24 cellular contexts compared by ENCODE assay signal in genomic region chr1:167274061-167274460, GRCh38.
"Had no signal": no experiment of that assay in that cellular context is flagged by ENCODE, and none has a peak within 500 bp of the region (broad histone marks: within the 10 kb centered on the region; RNA-seq: fewer than 3 reads in every experiment).

No MANE protein-coding gene starts in this region.

- H3K4me3 ChIP-seq: ascending aorta had no signal

- H3K9me3 Mint-ChIP-seq: activated CD4-positive, alpha-beta T cell treated with anti-CD3 and anti-CD28 coated beads, Interleukin-2, amount 10 ng/mL, durations not matched to agents 7 days and 5 days; activated naive CD4-positive, alpha-beta T cell treated with anti-CD3 and anti-CD28 coated beads, Interleukin-2, amount 50 U/mL, for 24 hours; activated naive CD8-positive, alpha-beta T cell treated with anti-CD3 and anti-CD28 coated beads, Interleukin-2, amount 10 ng/mL, durations not matched to agents 7 days and 5 days; activated T-cell treated with anti-CD3 and anti-CD28 coated beads, Interleukin-2, amount 50 U/mL, for 24 hours; activated T-helper 2 cell treated with anti-CD3 and anti-CD28 coated beads, Interferon-gamma antibody, Interleukin-2, Interleukin-4, amounts not matched to agents 10 μg/mL and 5 μg/mL and 100 μg/mL, durations not matched to agents 14 hours and 24 hours and 36 hours; T-helper 1 cell treated with Interleukin-12 subunit alpha and Interleukin-12 subunit beta and Interleukin-4 antibody, amounts not matched to agents 30 μg/mL and 1 μg/mL, for 36 hours; T-helper 2 cell treated with Interferon-gamma antibody and Interleukin-4, amounts not matched to agents 5 μg/mL and 100 μg/mL, for 36 hours; WTC11 had no signal

- H3K36me3 Mint-ChIP-seq: activated naive CD4-positive, alpha-beta T cell treated with anti-CD3 and anti-CD28 coated beads, Interleukin-2, amount 50 U/mL, for 24 hours; WTC11 had no signal

- H3K9me3 ChIP-seq: ascending aorta, SK-N-SH had no signal

- H3K36me3 ChIP-seq: ascending aorta had no signal

- H3K27me3 ChIP-seq: ascending aorta had no signal

- H3K4me3 Mint-ChIP-seq: activated CD4-positive, alpha-beta T cell treated with anti-CD3 and anti-CD28 coated beads for 36 hours; activated CD4-positive, alpha-beta T cell treated with anti-CD3 and anti-CD28 coated beads, Interleukin-2, amount 10 ng/mL, durations not matched to agents 7 days and 5 days; activated CD8-positive, alpha-beta T cell treated with anti-CD3 and anti-CD28 coated beads, Interleukin-2, amount 10 ng/mL, durations not matched to agents 7 days and 5 days; activated naive CD4-positive, alpha-beta T cell treated with anti-CD3 and anti-CD28 coated beads, Interleukin-2, amount 50 U/mL, for 24 hours; activated naive CD8-positive, alpha-beta T cell treated with anti-CD3 and anti-CD28 coated beads, Interleukin-2, amount 10 ng/mL, durations not matched to agents 7 days and 5 days; activated T-cell treated with anti-CD3 and anti-CD28 coated beads, Interleukin-2, amount 50 U/mL, for 24 hours; T-helper 1 cell treated with Interleukin-12 subunit alpha and Interleukin-12 subunit beta and Interleukin-4 antibody, amounts not matched to agents 30 μg/mL and 1 μg/mL, for 36 hours; T-helper 2 cell treated with Interferon-gamma antibody and Interleukin-4, amounts not matched to agents 5 μg/mL and 100 μg/mL, for 36 hours; WTC11 had no signal

- H3K9ac ChIP-seq: SK-N-SH had no signal

- H3K9me2 ChIP-seq: SK-N-SH had no signal

- H3K27ac Mint-ChIP-seq: activated CD4-positive, alpha-beta T cell treated with anti-CD3 and anti-CD28 coated beads for 36 hours; activated CD4-positive, alpha-beta T cell treated with anti-CD3 and anti-CD28 coated beads, Interleukin-2, amount 10 ng/mL, durations not matched to agents 7 days and 5 days; activated CD8-positive, alpha-beta T cell treated with anti-CD3 and anti-CD28 coated beads, Interleukin-2, amount 10 ng/mL, durations not matched to agents 7 days and 5 days; activated naive CD8-positive, alpha-beta T cell treated with anti-CD3 and anti-CD28 coated beads, Interleukin-2, amount 10 ng/mL, durations not matched to agents 7 days and 5 days; activated T-cell treated with anti-CD3 and anti-CD28 coated beads, Interleukin-2, amount 50 U/mL, for 24 hours; activated T-helper 2 cell treated with anti-CD3 and anti-CD28 coated beads, Interferon-gamma antibody, Interleukin-2, Interleukin-4, amounts not matched to agents 10 μg/mL and 5 μg/mL and 100 μg/mL, durations not matched to agents 14 hours and 24 hours and 36 hours; T-helper 1 cell treated with Interleukin-12 subunit alpha and Interleukin-12 subunit beta and Interleukin-4 antibody, amounts not matched to agents 30 μg/mL and 1 μg/mL, for 36 hours; T-helper 2 cell treated with Interferon-gamma antibody and Interleukin-4, amounts not matched to agents 5 μg/mL and 100 μg/mL, for 36 hours; WTC11 had no signal

- H3K27me3 Mint-ChIP-seq: activated CD4-positive, alpha-beta T cell treated with anti-CD3 and anti-CD28 coated beads for 36 hours; activated CD4-positive, alpha-beta T cell treated with anti-CD3 and anti-CD28 coated beads, Interleukin-2, amount 10 ng/mL, durations not matched to agents 7 days and 5 days; activated naive CD4-positive, alpha-beta T cell treated with anti-CD3 and anti-CD28 coated beads, Interleukin-2, amount 50 U/mL, for 24 hours; activated naive CD8-positive, alpha-beta T cell treated with anti-CD3 and anti-CD28 coated beads, Interleukin-2, amount 10 ng/mL, durations not matched to agents 7 days and 5 days; activated T-cell treated with anti-CD3 and anti-CD28 coated beads, Interleukin-2, amount 50 U/mL, for 24 hours had no signal

- H3K4me2 ChIP-seq: SK-N-SH had no signal

- DNase-seq: activated CD4-positive, alpha-beta T cell treated with anti-CD3 and anti-CD28 coated beads for 36 hours; activated CD4-positive, alpha-beta T cell treated with anti-CD3 and anti-CD28 coated beads, Interleukin-2, amount 10 ng/mL, durations not matched to agents 7 days and 5 days; activated CD4-positive, alpha-beta T cell treated with anti-CD3 and anti-CD28 coated beads, Interleukin-2, amount 50 U/mL, for 48 hours; activated CD8-positive, alpha-beta T cell treated with anti-CD3 and anti-CD28 coated beads, Interleukin-2, amount 10 ng/mL, durations not matched to agents 7 days and 5 days; activated gamma-delta T cell; activated naive CD4-positive, alpha-beta T cell treated with Interleukin-2 at 50 U/mL for 16 hours; activated naive CD8-positive, alpha-beta T cell treated with anti-CD3 and anti-CD28 coated beads, Interleukin-2, amount 10 ng/mL, durations not matched to agents 7 days and 5 days; activated T-cell treated with anti-CD3 and anti-CD28 coated beads, Interleukin-2, amount 50 U/mL, for 24 hours; central memory CD4-positive, alpha-beta T cell; KG1; NCI-H1048; NCI-H1436; NCI-H1930; NCI-H526; NCI-H748 treated with DMSO at 0.1 percent for 48 hours; Right ventricle myocardium superior; SK-N-SH had no signal

- ATAC-seq: activated CD4-positive, alpha-beta T cell treated with anti-CD3 and anti-CD28 coated beads for 36 hours; activated CD4-positive, CD25-positive, alpha-beta regulatory T cell treated with anti-CD3 and anti-CD28 coated beads, Interleukin-2, amount 50 U/mL, for 24 hours; activated CD8-positive, alpha-beta T cell treated with anti-CD3 and anti-CD28 coated beads, Interleukin-2, amount 10 ng/mL, durations not matched to agents 7 days and 5 days had no signal

- H3K27ac ChIP-seq: ascending aorta had no signal
